ENCODE assay signal across 30 cellular contexts in genomic region chr7:128419262-128419661, GRCh38. TPM values are rescaled to one million over a fixed set of nuclear protein-coding genes. Genes with fewer than 3 reads are reported as not detected.
"Had no signal": no experiment of that assay in that cellular context is flagged by ENCODE, and none has a peak within 500 bp of the region (broad histone marks: within the 10 kb centered on the region; RNA-seq: fewer than 3 reads in every experiment).

No MANE protein-coding gene starts in this region.

- H2AFZ ChIP-seq: parathyroid adenoma had no signal

- H3K27me3 ChIP-seq: esophagus muscularis mucosa, gastroesophageal sphincter, heart right ventricle, left lung, right atrium auricular region, testis, tibial artery, upper lobe of left lung had no signal

- H3K4me3 ChIP-seq: esophagus muscularis mucosa, gastroesophageal sphincter, heart right ventricle, left lung, mucosa of descending colon, prostate gland, right atrium auricular region, smooth muscle cell, testis, tibial artery, upper lobe of left lung had no signal

- H3K9me3 Mint-ChIP-seq: endodermal cell; mesothelial cell of epicardium; naive B cell; natural killer cell treated with Interleukin-12 subunit alpha and Interleukin-12 subunit beta and Interleukin-15 and Interleukin-18, amount 100 ng/mL, for 72 hours; stimulated activated memory B cell treated with anti-CD40 and anti-IgM and Interleukin-4, amounts not matched to agents 10 μg/mL and 1 μg/mL and 100 μg/mL, for 72 hours had no signal

- H3K36me3 ChIP-seq: esophagus muscularis mucosa, gastroesophageal sphincter, heart right ventricle, left lung, prostate gland, right atrium auricular region, tibial artery, upper lobe of left lung had no signal

- DNase-seq: effector CD8-positive, alpha-beta T cell; endodermal cell; foreskin keratinocyte; heart right ventricle; left cardiac atrium; left lung; mesenchymal stem cell; mucosa of descending colon; naive B cell; nucleus accumbens; stimulated activated CD4-positive, alpha-beta T cell treated with anti-CD3 and anti-CD28 coated beads, Interleukin-12 subunit alpha, Interleukin-12 subunit beta, amount 100 ng/mL, for 4 hours; stimulated activated CD4-positive, alpha-beta T cell treated with anti-CD3 and anti-CD28 coated beads, Interleukin-1b, Interleukin-23, amount 100 ng/mL, for 48 hours; stimulated activated CD4-positive, alpha-beta T cell treated with anti-CD3 and anti-CD28 coated beads, Interleukin-4, amount 100 ng/mL, for 1 hour; stimulated activated naive CD8-positive, alpha-beta T cell treated with anti-CD3 and anti-CD28 coated beads, Interleukin-15, Interleukin-2, amounts not matched to agents 100 U/mL and 50 U/mL, for 24 hours; substantia nigra; testis; tibial artery; upper lobe of left lung had no signal

- H3K4me3 Mint-ChIP-seq: endodermal cell; mesothelial cell of epicardium; naive B cell; natural killer cell treated with Interleukin-12 subunit alpha and Interleukin-12 subunit beta and Interleukin-15 and Interleukin-18, amount 100 ng/mL, for 72 hours; stimulated activated memory B cell treated with anti-CD40 and anti-IgM and Interleukin-4, amounts not matched to agents 10 μg/mL and 1 μg/mL and 100 μg/mL, for 72 hours had no signal

- H3K9me3 ChIP-seq: esophagus muscularis mucosa, gastroesophageal sphincter, heart right ventricle, left lung, mucosa of descending colon, prostate gland, right atrium auricular region, testis, tibial artery, upper lobe of left lung had no signal

- H3K36me3 Mint-ChIP-seq: mesothelial cell of epicardium; naive B cell; natural killer cell treated with Interleukin-12 subunit alpha and Interleukin-12 subunit beta and Interleukin-15 and Interleukin-18, amount 100 ng/mL, for 72 hours; stimulated activated memory B cell treated with anti-CD40 and anti-IgM and Interleukin-4, amounts not matched to agents 10 μg/mL and 1 μg/mL and 100 μg/mL, for 72 hours had no signal

- H3K79me2 ChIP-seq: parathyroid adenoma had no signal

- H3K4me1 Mint-ChIP-seq: endodermal cell; naive B cell; stimulated activated memory B cell treated with anti-CD40 and anti-IgM and Interleukin-4, amounts not matched to agents 10 μg/mL and 1 μg/mL and 100 μg/mL, for 72 hours had no signal

- H3K4me1 ChIP-seq: foreskin keratinocyte, gastroesophageal sphincter, left lung, prostate gland, right atrium auricular region, tibial artery had no signal

- H3K4me2 ChIP-seq: smooth muscle cell had no signal

- H3K27ac Mint-ChIP-seq: endodermal cell; mesothelial cell of epicardium; natural killer cell treated with Interleukin-12 subunit alpha and Interleukin-12 subunit beta and Interleukin-15 and Interleukin-18, amount 100 ng/mL, for 72 hours; stimulated activated memory B cell treated with anti-CD40 and anti-IgM and Interleukin-4, amounts not matched to agents 10 μg/mL and 1 μg/mL and 100 μg/mL, for 72 hours had no signal

- H3K27ac ChIP-seq: esophagus muscularis mucosa, foreskin keratinocyte, gastroesophageal sphincter, heart right ventricle, left lung, parathyroid adenoma, prostate gland, right atrium auricular region, testis, tibial artery, upper lobe of left lung had no signal

- H3K27me3 Mint-ChIP-seq: natural killer cell treated with Interleukin-12 subunit alpha and Interleukin-12 subunit beta and Interleukin-15 and Interleukin-18, amount 100 ng/mL, for 72 hours; stimulated activated memory B cell treated with anti-CD40 and anti-IgM and Interleukin-4, amounts not matched to agents 10 μg/mL and 1 μg/mL and 100 μg/mL, for 72 hours had no signal

RNA-seq across cellular contexts. Expression of gene PRRT4, which starts 57.8 kb away (rescaled TPM):
- total RNA-seq: endothelial cell of umbilical vein; kidney epithelial cell; lung microvascular endothelial cell; natural killer cell treated with Interleukin-12 subunit alpha and Interleukin-12 subunit beta and Interleukin-15 and Interleukin-18, amount 100 ng/mL, for 72 hours had no signal
